ENCODE assay signal across 1 cellular context in genomic region chr1:168758503-168758902, GRCh38.
TF ChIP-seq lines count a peak whose summit lies in the region.

No MANE protein-coding gene starts in this region.

TF ChIP-seq in HCT116, 20 proteins besides CTCF, POLR2A, EP300 and RAD21 (continued from another document):
- no peak for TF ChIP-seq TCF7L2 (IDR thresholded peaks at IDR 0.05; ENCODE audit: borderline replicate concordance, extremely low read depth, insufficient read depth, insufficient read length)
- no peak for TF ChIP-seq MAX (IDR thresholded peaks at IDR 0.05)
- no peak for TF ChIP-seq POLR2AphosphoS5 (IDR thresholded peaks at IDR 0.05; ENCODE audit: low read depth, low read length)
- TF ChIP-seq, protein P1, sequence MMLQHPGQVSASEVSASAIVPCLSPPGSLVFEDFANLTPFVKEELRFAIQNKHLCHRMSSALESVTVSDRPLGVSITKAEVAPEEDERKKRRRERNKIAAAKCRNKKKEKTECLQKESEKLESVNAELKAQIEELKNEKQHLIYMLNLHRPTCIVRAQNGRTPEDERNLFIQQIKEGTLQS (IDR thresholded peaks at IDR 0.05): no peak
- no peak for TF ChIP-seq CEBPB (IDR thresholded peaks at IDR 0.05; ENCODE audit: low read depth)
- no peak for TF ChIP-seq SP1 (IDR thresholded peaks at IDR 0.05; ENCODE audit: low read depth)
- no peak for TF ChIP-seq ZFX (IDR thresholded peaks at IDR 0.05)
- TF ChIP-seq EGR1 (IDR thresholded peaks at IDR 0.05; ENCODE audit: low read depth): no peak
